In genomic region chr12:1934068-1934467, GRCh38 we compare ENCODE assay signal across 20 cellular contexts. TPM values are rescaled to one million over a fixed set of nuclear protein-coding genes. Genes with fewer than 3 reads are reported as not detected.
DNase-seq lines count a peak whose midpoint lies in the region; ATAC-seq and TF ChIP-seq lines count a peak whose summit lies in the region.
"Had no signal": no experiment of that assay in that cellular context is flagged by ENCODE, and none has a peak within 500 bp of the region (broad histone marks: within the 10 kb centered on the region; RNA-seq: fewer than 3 reads in every experiment).

No MANE protein-coding gene starts in this region.

- peak; percentile 19 for DNase-seq in GM13976 (ENCODE audit: low spot score)
- peak; percentile 31 for DNase-seq in left lobe of liver (ENCODE audit: low spot score)
- no peak for DNase-seq in GM19238 (ENCODE audit: insufficient read length, low spot score)
- no peak for DNase-seq in COLO668 (lab: John Stamatoyannopoulos, UW; ENCODE audit: unreplicated experiment)
- DNase-seq: activated CD8-positive, alpha-beta T cell treated with anti-CD3 and anti-CD28 coated beads for 36 hours; activated naive CD4-positive, alpha-beta T cell treated with Interleukin-2 at 50 U/mL for 16 hours; activated T-cell treated with anti-CD3 and anti-CD28 coated beads, Interleukin-2, amount 50 U/mL, for 4 hours; amniotic stem cell; DND-41; glutamatergic neuron; MM.1S; NCI-H146; occipital lobe had no signal

- H3K4me3 ChIP-seq in Loucy (ENCODE audit: low read length, poor library complexity, severe bottlenecking) (no peak overlapping the region), stomach smooth muscle (ENCODE audit: low read length in 2 of 2) (no peak overlapping the region)
- H3K4me3 ChIP-seq: HAP-1, right lobe of liver, vagina had no signal

- in situ Hi-C loops in GM13976 (cut with MboI; ENCODE audit: low sequenced_read_pairs, unreplicated experiment) = loop anchor here (10.0 kb wide), 1 partner anchor 279 kb away; no protein-coding TSS in a partner anchor

- H3K9me3 ChIP-seq in Loucy (ENCODE audit: insufficient read depth, low read depth, low read length) = no peaks in the 10 kb centered on the region
- no peaks in the 10 kb centered on the region for H3K9me3 ChIP-seq in stomach smooth muscle (ENCODE audit: control insufficient read depth in 2 of 2, low read length in 2 of 2)
- H3K9me3 ChIP-seq: HAP-1, right lobe of liver, vagina had no signal

- no peaks in the 10 kb centered on the region for H3F3A ChIP-seq in Loucy (ENCODE audit: low read depth)

- no peaks in the 10 kb centered on the region for H3K27me3 ChIP-seq in Loucy (ENCODE audit: insufficient read depth, low read length, poor library complexity, severe bottlenecking)
- H3K27me3 ChIP-seq in stomach smooth muscle (ENCODE audit: control insufficient read depth in 1 of 2, insufficient read depth in 2 of 2, low read length in 2 of 2) = no peaks in the 10 kb centered on the region
- H3K27me3 ChIP-seq: right lobe of liver, vagina had no signal

- H3K4me1 ChIP-seq in Loucy (ENCODE audit: insufficient read depth, low read length, poor library complexity, severe bottlenecking) = peaks cover 58% of the 10 kb centered on the region
- H3K4me1 ChIP-seq in stomach smooth muscle (ENCODE audit: control insufficient read depth, insufficient read depth, low read length) = peaks cover 86% of the 10 kb centered on the region
- H3K4me1 ChIP-seq: HAP-1 had no signal

- no peak for TF ChIP-seq CTCF in GM13976 (IDR thresholded peaks at IDR 0.05; ENCODE audit: borderline replicate concordance, control extremely low read depth, extremely low read depth, insufficient read depth, missing control alignments)
- TF ChIP-seq CTCF in Loucy (conservative IDR thresholded peaks at IDR 0.05; ENCODE audit: low read length) = no peak

- no peaks in the 10 kb centered on the region for H3K9me2 ChIP-seq in Loucy (replicated peaks; ENCODE audit: low read depth, low read length)

- H3K27ac ChIP-seq in stomach smooth muscle (ENCODE audit: low read length) = peak overlapping the region; percentile 69
- H3K27ac ChIP-seq: right lobe of liver, vagina had no signal

- H3K4me2 ChIP-seq in Loucy (ENCODE audit: low read depth, low read length, poor library complexity, severe bottlenecking) = peak overlapping the region; percentile 20

- H4K20me1 ChIP-seq in Loucy (ENCODE audit: insufficient read depth, low read length, poor library complexity, severe bottlenecking) = no peaks in the 10 kb centered on the region

- no peak for ATAC-seq in left lobe of liver
- ATAC-seq in GM21717 (IDR thresholded peaks at IDR 0.05; ENCODE audit: unreplicated experiment) = no peak
- ATAC-seq: activated CD4-positive, CD25-positive, alpha-beta regulatory T cell treated with anti-CD3 and anti-CD28 coated beads, Interleukin-2, amount 50 U/mL, for 24 hours; activated CD8-positive, alpha-beta T cell treated with anti-CD3 and anti-CD28 coated beads for 36 hours; activated T-cell treated with anti-CD3 and anti-CD28 coated beads, Interleukin-2, amount 50 U/mL, for 4 hours had no signal

- H3K9ac ChIP-seq in Loucy (ENCODE audit: low read depth, low read length, poor library complexity, severe bottlenecking) (peak overlapping the region; percentile 35), stomach smooth muscle (ENCODE audit: low read length in 2 of 2) (no peak overlapping the region)

- peaks cover 8% of the 10 kb centered on the region; the same call in 1 of the 2 replicates for H3K36me3 ChIP-seq in Loucy (ENCODE audit: insufficient read depth, low read length)
- peaks cover 0 to 6% of the 10 kb centered on the region in 2 donors for H3K36me3 ChIP-seq in stomach smooth muscle (ENCODE audit: control insufficient read depth in 2 of 2, insufficient read depth in 2 of 2, low read length in 2 of 2)
- H3K36me3 ChIP-seq: HAP-1 had no signal

- no peak overlapping the region for H2AFZ ChIP-seq in Loucy (ENCODE audit: low read length)

- no peaks in the 10 kb centered on the region for H3K79me2 ChIP-seq in Loucy (ENCODE audit: insufficient read depth, low read length)

RNA-seq across cellular contexts. Expression of gene CACNA2D4, which starts 15.6 kb away (rescaled TPM):
- total RNA-seq in left lobe of liver = 0.83 TPM
- total RNA-seq: occipital lobe had no signal

Comparison
In these comparisons a context has a peak if more than half of its experiments do, and no peak if none do; other contexts are left out.
1. DNase-seq: peak in GM13976 (single experiment) and left lobe of liver (single experiment); none in GM19238 (single experiment) and COLO668 (single experiment).